1 cellular context compared by ENCODE assay signal in the genomic region with DNA sequence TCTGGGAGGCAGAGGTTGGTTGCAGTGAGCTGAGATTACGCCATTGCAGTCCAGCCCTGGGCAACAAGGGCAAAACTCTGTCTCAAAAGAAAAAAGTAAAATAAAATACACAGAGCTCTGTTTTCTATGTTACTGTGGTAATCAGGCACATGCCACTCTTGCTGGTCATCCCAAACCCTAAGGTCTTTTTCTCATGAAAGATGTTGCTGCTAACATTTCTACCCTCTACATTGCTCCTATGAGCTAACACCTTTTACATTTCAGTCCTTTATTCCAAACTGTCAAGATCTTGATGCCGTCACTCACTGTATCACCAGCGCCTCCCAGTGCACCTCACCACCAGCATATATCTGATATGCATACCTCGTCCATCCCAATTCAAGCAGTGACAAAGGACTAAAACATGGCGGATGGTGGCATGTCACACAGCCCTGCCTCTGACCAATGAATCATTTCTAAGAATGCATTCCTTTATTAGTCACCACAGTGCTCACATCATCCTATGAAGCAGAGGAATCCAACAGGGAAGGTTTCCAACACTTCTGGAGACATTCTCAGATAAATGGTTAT.
TF ChIP-seq lines count a peak whose summit lies in the region.

No MANE protein-coding gene starts in this region.

TF ChIP-seq in K562, 482 proteins besides CTCF, POLR2A, EP300 and RAD21:
- no peak for TF ChIP-seq KHSRP (IDR thresholded peaks at IDR 0.05)
- TF ChIP-seq FOSL1 (tag; conservative IDR thresholded peaks at IDR 0.05), result peak; percentile 82
